Comparison of ENCODE assay signal across 12 cellular contexts in the genomic region with DNA sequence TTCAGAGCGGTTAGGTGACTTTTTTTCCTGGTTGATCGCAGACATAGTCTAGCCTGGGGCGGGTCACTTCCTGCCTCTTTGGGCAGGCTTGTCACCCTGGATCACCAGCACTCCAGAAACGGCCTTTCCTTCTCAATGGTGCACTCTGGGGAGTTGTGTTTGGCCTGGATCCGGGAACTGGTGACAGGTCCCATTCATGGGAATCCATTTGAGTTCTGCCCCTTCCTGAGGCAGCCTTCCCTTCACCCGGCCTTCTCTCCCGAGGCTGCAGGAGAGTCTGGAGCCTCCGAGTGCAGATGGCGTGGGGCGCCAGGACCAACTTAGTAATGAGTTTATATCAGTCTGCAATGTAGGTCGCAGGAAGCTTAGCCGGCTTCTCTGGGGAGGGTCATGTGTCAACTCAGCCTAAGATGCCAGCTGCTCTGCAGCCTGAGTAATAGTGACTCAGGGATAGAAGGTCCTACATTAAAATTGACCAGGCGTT. TPM values are rescaled to one million over a fixed set of nuclear protein-coding genes. Genes with fewer than 3 reads are reported as not detected.
A peak's percentile ranks its signal among the peaks of the same experiment; 100 is the strongest.
DNase-seq lines count a peak whose midpoint lies in the region; ATAC-seq and TF ChIP-seq lines count a peak whose summit lies in the region.
"Had no signal": no experiment of that assay in that cellular context is flagged by ENCODE, and none has a peak within 500 bp of the region (broad histone marks: within the 10 kb centered on the region; RNA-seq: fewer than 3 reads in every experiment).

No MANE protein-coding gene starts in this region.

- H3K4me1 ChIP-seq in IMR-90 (ENCODE audit: control insufficient read depth, insufficient read depth, low read length): peaks cover 30% of the 10 kb centered on the region
- peaks cover 28 to 32% of the 10 kb centered on the region in 2 donors for H3K4me1 ChIP-seq in lung (ENCODE audit: control insufficient read depth in 2 of 2, insufficient read depth in 2 of 2, low read length in 2 of 2)

- no peak for TF ChIP-seq POLR2A in IMR-90 (IDR thresholded peaks at IDR 0.05; ENCODE audit: low read depth, low read length)

- H2BK5ac ChIP-seq in IMR-90 (ENCODE audit: low read depth, low read length, poor library complexity, severe bottlenecking): peak overlapping the region; percentile 16

- POLR2A ChIA-PET in AG04450 (lab: Yijun Ruan, JAX) (interaction anchor here (0.6 kb wide), 1 partner anchor 56 kb away, joined by 3 read pairs; no protein-coding TSS in a partner anchor), IMR-90 (lab: Charles Lee; ENCODE audit: unreplicated experiment) (no interaction called here)

- H3K79me1 ChIP-seq in IMR-90 (ENCODE audit: low read depth in 1 of 2, low read length in 2 of 2): peaks cover 32 to 80% of the 10 kb centered on the region in 2 experiments

- peak overlapping the region; percentile 4 for H2AFZ ChIP-seq in IMR-90 (replicated peaks; ENCODE audit: low read length, poor library complexity)

- peak overlapping the region in 1 of 2 experiments; percentile 20; a peak in 1 of 4 replicates for H4K8ac ChIP-seq in IMR-90 (ENCODE audit: low read depth in 2 of 2, low read length in 2 of 2)

- H2AK5ac ChIP-seq in IMR-90 (ENCODE audit: low read depth, low read length): peak overlapping the region; percentile 25; the same call in 1 of the 2 replicates

- peak; percentile 70 for ATAC-seq in IMR-90 (ENCODE audit: low read depth)
- ATAC-seq in lung (ENCODE audit: insufficient read depth, low FRiP score): no peak
- ATAC-seq in GM18520 (IDR thresholded peaks at IDR 0.05; ENCODE audit: unreplicated experiment): no peak
- ATAC-seq in HG03378 (IDR thresholded peaks at IDR 0.05; ENCODE audit: unreplicated experiment): no peak
- ATAC-seq: activated CD8-positive, alpha-beta memory T cell treated with anti-CD3 and anti-CD28 coated beads, Interleukin-2, amount 10 ng/mL, durations not matched to agents 7 days and 5 days had no signal

- H3K9ac ChIP-seq in IMR-90 (ENCODE audit: low read depth, low read length): no peak overlapping the region

- no peak overlapping the region for H4K91ac ChIP-seq in IMR-90 (ENCODE audit: insufficient read depth, low read depth, low read length)

- no peak overlapping the region for H3K4me3 ChIP-seq in AG04450 (ENCODE audit: low read depth, low read length)
- H3K4me3 ChIP-seq in IMR-90 (ENCODE audit: insufficient read depth, low read depth, low read length): no peak overlapping the region
- H3K4me3 ChIP-seq in lung: no peak overlapping the region

- CTCF ChIA-PET in AG04450 (lab: Charles Lee): no interaction called here
- CTCF ChIA-PET in IMR-90 (lab: Yijun Ruan, JAX): interaction anchor here (0.9 kb wide), 1 partner anchor 21 kb away, joined by 4 read pairs; no protein-coding TSS in a partner anchor

- H4K20me1 ChIP-seq in IMR-90 (ENCODE audit: insufficient read depth, low read length): peaks cover 42% of the 10 kb centered on the region

- dilution Hi-C loops in IMR-90 (cut with HindIII; ENCODE audit: low sequenced_read_pairs, unreplicated experiment): no loop called here

- in situ Hi-C loops in IMR-90 (cut with MboI; ENCODE audit: low sequenced_read_pairs): no loop called here

- no peak overlapping the region for H2BK15ac ChIP-seq in IMR-90 (ENCODE audit: low read depth, low read length)

- TF ChIP-seq CTCF in AG04450 (IDR thresholded peaks at IDR 0.05; ENCODE audit: low read depth, low read length) (no peak), IMR-90 (conservative IDR thresholded peaks at IDR 0.05; ENCODE audit: low read depth, low read length) (no peak), lung (IDR thresholded peaks at IDR 0.05; ENCODE audit: control extremely low read depth, extremely low read depth) (no peak)

- H3K4ac ChIP-seq in IMR-90 (ENCODE audit: low read depth, low read length): no peak overlapping the region; the same call in 1 of the 2 replicates

- H3K9me1 ChIP-seq in IMR-90 (ENCODE audit: insufficient read depth, low read length): peaks cover 24% of the 10 kb centered on the region

- H3K36me3 ChIP-seq in IMR-90 (ENCODE audit: control insufficient read depth, insufficient read depth, low read length) (peaks cover 15% of the 10 kb centered on the region), lung (ENCODE audit: control insufficient read depth in 2 of 2, insufficient read depth in 2 of 2, low read length in 2 of 2) (peaks cover 16 to 28% of the 10 kb centered on the region in 2 donors)

- peak overlapping the region; percentile 57 for H3K27ac ChIP-seq in AG04450 (ENCODE audit: low read depth, low read length)
- H3K27ac ChIP-seq in IMR-90 (ENCODE audit: insufficient read depth, low read length): peak overlapping the region; percentile 5; the same call in 1 of the 2 replicates
- H3K27ac ChIP-seq in lung (ENCODE audit: low read depth in 1 of 2, low read length in 1 of 2): peak overlapping the region; percentile 66 to 77

- no CpG with 5 or more reads among the region's 13 CpGs for WGBS in IMR-90 (ENCODE audit: extremely low coverage in 2 of 2, insufficient read length in 1 of 2), 2 experiments
- WGBS in lung, 2 donors: 55 to 67% methylated on average over 13 of the region's 13 CpGs

- H3K23ac ChIP-seq in IMR-90 (ENCODE audit: low read depth, low read length): no peak overlapping the region

- H3K9me3 ChIP-seq in AG04450 (ENCODE audit: control insufficient read depth, insufficient read depth, low read length): no peaks in the 10 kb centered on the region
- H3K9me3 ChIP-seq in IMR-90 (ENCODE audit: control insufficient read depth, insufficient read depth, low read length): no peaks in the 10 kb centered on the region
- H3K9me3 ChIP-seq in lung (ENCODE audit: control insufficient read depth in 2 of 2, insufficient read depth in 1 of 2, low read length in 1 of 2): no peaks in the 10 kb centered on the region

- BruUV-seq in IMR-90 (replicated peaks; lab: Mats Ljungman, UMichigan): no TSS peak

- no peak overlapping the region for H3K18ac ChIP-seq in IMR-90 (ENCODE audit: low read depth, low read length)

- peak overlapping the region; percentile 51; the same call in 1 of the 2 replicates for H3K4me2 ChIP-seq in IMR-90 (ENCODE audit: low read depth, low read length)

- intact Hi-C loops in IMR-90 (cut with micrococcal nuclease): loop anchor here (5.0 kb wide), 1 partner anchor 45 kb away; no protein-coding TSS in a partner anchor

- DNase-seq in AG04450 (ENCODE audit: low read depth, low spot score) (peak; percentile 45), IMR-90 (peak; percentile 90), lung (ENCODE audit: low spot score) (peak; percentile 66), SW480 (ENCODE audit: low spot score) (no peak), pons (ENCODE audit: low spot score) (no peak)
- DNase-seq in central memory CD4-positive, alpha-beta T cell: peak; percentile 44
- DNase-seq: activated CD8-positive, alpha-beta memory T cell treated with anti-CD3 and anti-CD28 coated beads, Interleukin-2, amount 10 ng/mL, durations not matched to agents 7 days and 5 days; DMS79 treated with DMSO at 0.1 percent for 48 hours; H7; NCI-H2081 treated with DMSO at 0.1 percent for 48 hours had no signal

- no peak overlapping the region for H2AK9ac ChIP-seq in IMR-90 (replicated peaks; ENCODE audit: low read depth, low read length, poor library complexity)

- H3K56ac ChIP-seq in IMR-90 (ENCODE audit: extremely low read depth, insufficient read depth, low read length): no peak overlapping the region

- 0 out of 2 replicates have a peak overlapping the region, but pooled peaks have one; percentile 6 for H2BK20ac ChIP-seq in IMR-90 (ENCODE audit: low read depth, low read length)

- no peak for TF ChIP-seq RAD21 in IMR-90 (IDR thresholded peaks at IDR 0.05; ENCODE audit: low read length)

- H3K14ac ChIP-seq in IMR-90 (replicated peaks; ENCODE audit: low read depth, low read length): 0 out of 2 replicates have a peak overlapping the region, but pooled peaks have one; percentile 17

- 0 out of 2 replicates have a peak overlapping the region, but pooled peaks have one; percentile 45 for H2BK120ac ChIP-seq in IMR-90 (ENCODE audit: low read depth, low read length)

- H4K5ac ChIP-seq in IMR-90 (ENCODE audit: low read depth, low read length): no peak overlapping the region

- no peaks in the 10 kb centered on the region for H3K27me3 ChIP-seq in AG04450 (ENCODE audit: control insufficient read depth, insufficient read depth, low read length)
- H3K27me3 ChIP-seq in IMR-90 (ENCODE audit: control insufficient read depth, insufficient read depth, low read length): no peaks in the 10 kb centered on the region
- no peaks in the 10 kb centered on the region for H3K27me3 ChIP-seq in lung (ENCODE audit: control insufficient read depth, insufficient read depth)

TF ChIP-seq in IMR-90, 13 proteins besides CTCF, POLR2A, EP300 and RAD21 (continues in another document):
- no peak for TF ChIP-seq BHLHE40 (IDR thresholded peaks at IDR 0.05; ENCODE audit: low read depth, low read length)
- peak; percentile 31; the same call in 1 of the 2 replicates for TF ChIP-seq MAFK (IDR thresholded peaks at IDR 0.05; ENCODE audit: low read depth, low read length)
- no peak for TF ChIP-seq MXI1 (IDR thresholded peaks at IDR 0.05; ENCODE audit: borderline replicate concordance, low read depth, low read length)
- peak; percentile 83; the same call in 1 of the 2 replicates for TF ChIP-seq NFE2L2 (IDR thresholded peaks at IDR 0.05; ENCODE audit: low read depth, low read length)
- 0 out of 2 replicates have a peak, but pooled peaks have one; percentile 8 for TF ChIP-seq CEBPB (IDR thresholded peaks at IDR 0.05; ENCODE audit: low read depth, low read length)
- TF ChIP-seq RFX5 (IDR thresholded peaks at IDR 0.05; ENCODE audit: low read depth, low read length): no peak
- no peak for TF ChIP-seq SMC3 (IDR thresholded peaks at IDR 0.05; ENCODE audit: low read depth, low read length)
- TF ChIP-seq, protein P1, sequence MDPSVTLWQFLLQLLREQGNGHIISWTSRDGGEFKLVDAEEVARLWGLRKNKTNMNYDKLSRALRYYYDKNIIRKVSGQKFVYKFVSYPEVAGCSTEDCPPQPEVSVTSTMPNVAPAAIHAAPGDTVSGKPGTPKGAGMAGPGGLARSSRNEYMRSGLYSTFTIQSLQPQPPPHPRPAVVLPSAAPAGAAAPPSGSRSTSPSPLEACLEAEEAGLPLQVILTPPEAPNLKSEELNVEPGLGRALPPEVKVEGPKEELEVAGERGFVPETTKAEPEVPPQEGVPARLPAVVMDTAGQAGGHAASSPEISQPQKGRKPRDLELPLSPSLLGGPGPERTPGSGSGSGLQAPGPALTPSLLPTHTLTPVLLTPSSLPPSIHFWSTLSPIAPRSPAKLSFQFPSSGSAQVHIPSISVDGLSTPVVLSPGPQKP (IDR thresholded peaks at IDR 0.05; ENCODE audit: borderline replicate concordance, low read depth, low read length): no peak
- no peak for TF ChIP-seq CHD1 (IDR thresholded peaks at IDR 0.05; ENCODE audit: low read depth, low read length)

RNA-seq across cellular contexts. Expression of a gene that starts 54.2 kb away (rescaled TPM):
- 0.10 TPM in 1 of 2 replicates, not detected in the other for polyA plus RNA-seq in AG04450 (2011; rRNA removed)
- not detected in 2 replicates for polyA minus RNA-seq in AG04450 (2011; rRNA and poly(A)+ RNA removed)
- total RNA-seq in IMR-90 (2012; rRNA removed): not detected in 2 replicates
- not detected in 2 replicates for polyA plus RNA-seq in IMR-90 (2012; rRNA removed)
- 0.03 TPM in 1 of 2 replicates, not detected in the other for polyA plus RNA-seq in IMR-90 (2012; cell fraction: cytosol; rRNA removed)
- polyA plus RNA-seq in IMR-90 (2012; cell fraction: nucleus; rRNA removed; ENCODE audit: low replicate concordance): not detected in 2 replicates
- under 1 TPM; 0.28 to 0.83 TPM for total RNA-seq in lung
- polyA plus RNA-seq in lung: under 1 TPM; 0.42 to 0.57 TPM
- total RNA-seq: activated CD8-positive, alpha-beta memory T cell treated with anti-CD3 and anti-CD28 coated beads, Interleukin-2, amount 10 ng/mL, durations not matched to agents 7 days and 5 days; H7 had no signal

Comparison
In these comparisons a context has a peak if more than half of its experiments do, and no peak if none do; other contexts are left out.
1. DNase-seq: peak in AG04450 (single experiment), IMR-90 (single experiment), central memory CD4-positive, alpha-beta T cell (single experiment) and lung (single experiment); none in SW480 (single experiment) and pons (single experiment).
2. H3K27ac ChIP-seq: peak in every context shown above with its lines; median percentile 72 in lung; 57 in AG04450; 5 in IMR-90.